In the genomic region with DNA sequence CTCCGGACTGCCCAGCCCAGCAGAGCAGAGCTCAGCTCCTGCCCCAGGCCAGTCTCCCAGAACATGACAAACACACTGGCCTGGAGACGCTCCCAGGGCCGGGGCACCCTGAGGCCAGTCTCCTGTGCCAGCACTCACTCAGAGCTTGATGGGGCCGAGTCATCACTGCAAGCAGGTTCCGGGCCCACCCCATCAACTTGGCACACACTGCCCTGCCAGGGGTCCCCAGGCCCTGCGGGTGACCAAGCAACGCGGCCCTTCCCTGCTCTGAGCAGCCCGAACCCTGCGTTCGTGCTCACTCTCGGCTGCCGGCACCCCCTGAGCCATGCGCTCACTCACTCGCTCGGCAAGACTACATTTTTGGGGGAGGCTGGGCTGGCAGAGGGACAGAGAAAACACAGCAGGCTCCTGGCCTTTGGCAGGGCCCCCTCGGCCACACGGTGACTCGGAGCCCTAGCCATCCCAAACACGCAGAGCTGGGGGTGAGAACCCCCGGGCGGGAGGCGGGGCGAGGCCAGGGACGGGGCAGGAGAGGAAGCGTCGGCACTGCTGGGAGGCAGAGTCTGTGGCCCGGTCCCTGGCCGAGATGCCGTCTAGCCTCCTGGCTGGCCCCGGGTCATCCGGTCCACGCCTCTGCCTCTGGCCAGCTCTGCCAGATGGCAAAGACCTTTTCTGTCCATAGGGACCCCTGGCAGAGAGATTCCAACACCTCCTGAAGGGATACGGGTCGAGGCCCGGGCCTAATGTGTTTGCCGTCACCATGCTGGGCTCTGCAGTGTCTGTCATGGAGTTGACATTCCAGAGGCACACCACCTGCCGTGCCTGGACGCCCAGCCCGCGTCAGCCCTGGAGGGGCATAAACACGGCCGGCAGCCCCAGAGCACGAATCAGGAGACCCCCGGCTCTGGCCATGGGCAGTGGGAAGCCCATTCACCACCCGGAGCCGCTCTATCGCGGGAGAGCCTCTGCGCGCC, we compare ENCODE assay signal across 12 cellular contexts.
DNase-seq lines count a peak whose midpoint lies in the region; ATAC-seq and TF ChIP-seq lines count a peak whose summit lies in the region.
"Had no signal": no experiment of that assay in that cellular context is flagged by ENCODE, and none has a peak within 500 bp of the region (broad histone marks: within the 10 kb centered on the region; RNA-seq: fewer than 3 reads in every experiment).

No MANE protein-coding gene starts in this region.

- no peak overlapping the region for H3K4me3 Mint-ChIP-seq in CD4-positive, alpha-beta T cell
- no peak overlapping the region for H3K4me3 Mint-ChIP-seq in stimulated activated memory B cell treated with anti-CD40 and anti-IgM and Interleukin-4, amounts not matched to agents 10 μg/mL and 1 μg/mL and 100 μg/mL, for 72 hours
- H3K4me3 Mint-ChIP-seq: IgD-negative memory B cell had no signal

- CTCF ChIA-PET in CD4-positive, alpha-beta T cell (lab: Charles Lee), result no interaction called here

- no peaks in the 10 kb centered on the region for H3K36me3 Mint-ChIP-seq in CD4-positive, alpha-beta T cell (ENCODE audit: low read depth)
- H3K36me3 Mint-ChIP-seq in stimulated activated memory B cell treated with anti-CD40 and anti-IgM and Interleukin-4, amounts not matched to agents 10 μg/mL and 1 μg/mL and 100 μg/mL, for 72 hours, result no peaks in the 10 kb centered on the region
- H3K36me3 Mint-ChIP-seq: IgD-negative memory B cell had no signal

- H3K9me3 ChIP-seq in adipocyte (ENCODE audit: control insufficient read depth, low read length), result no peaks in the 10 kb centered on the region
- no peaks in the 10 kb centered on the region for H3K9me3 ChIP-seq in heart right ventricle
- no peaks in the 10 kb centered on the region for H3K9me3 ChIP-seq in CD4-positive, alpha-beta T cell (ENCODE audit: control insufficient read depth, low read length)

- POLR2A ChIA-PET in CD4-positive, alpha-beta T cell (lab: Charles Lee), result no interaction called here

- no peaks in the 10 kb centered on the region for H3K9me3 Mint-ChIP-seq in CD4-positive, alpha-beta T cell
- H3K9me3 Mint-ChIP-seq in stimulated activated memory B cell treated with anti-CD40 and anti-IgM and Interleukin-4, amounts not matched to agents 10 μg/mL and 1 μg/mL and 100 μg/mL, for 72 hours, result no peaks in the 10 kb centered on the region
- H3K9me3 Mint-ChIP-seq: IgD-negative memory B cell had no signal

- intact Hi-C loops in heart right ventricle (cut with DNase I), result no loop called here
- intact Hi-C loops in CD4-positive, alpha-beta T cell (cut with DNase I, micrococcal nuclease), result no loop called here

- H3K4me3 ChIP-seq in adipocyte (ENCODE audit: low read length) (no peak overlapping the region), heart right ventricle (no peak overlapping the region)

- H3K27me3 ChIP-seq in adipocyte (replicated peaks; ENCODE audit: control insufficient read depth, insufficient read depth, low read length) (no peaks in the 10 kb centered on the region), heart right ventricle (peaks cover 0 to 6% (median 0%) of the 10 kb centered on the region in 7 donors)
- no peaks in the 10 kb centered on the region for H3K27me3 ChIP-seq in CD4-positive, alpha-beta T cell (ENCODE audit: control insufficient read depth, insufficient read depth, low read length)

- WGBS in heart right ventricle, 2 donors, result 68 to 71% methylated on average over 49 to 51 of the region's 51 CpGs

- H3K27ac Mint-ChIP-seq in CD4-positive, alpha-beta T cell, result no peak overlapping the region
- no peak overlapping the region for H3K27ac Mint-ChIP-seq in stimulated activated memory B cell treated with anti-CD40 and anti-IgM and Interleukin-4, amounts not matched to agents 10 μg/mL and 1 μg/mL and 100 μg/mL, for 72 hours
- H3K27ac Mint-ChIP-seq: IgD-negative memory B cell had no signal

- no peaks in the 10 kb centered on the region for H3K27me3 Mint-ChIP-seq in CD4-positive, alpha-beta T cell
- H3K27me3 Mint-ChIP-seq in stimulated activated memory B cell treated with anti-CD40 and anti-IgM and Interleukin-4, amounts not matched to agents 10 μg/mL and 1 μg/mL and 100 μg/mL, for 72 hours, result peaks cover 39% of the 10 kb centered on the region
- H3K27me3 Mint-ChIP-seq: IgD-negative memory B cell had no signal

- H3K4me1 Mint-ChIP-seq in CD4-positive, alpha-beta T cell (ENCODE audit: low read depth), result no peaks in the 10 kb centered on the region
- peaks cover 6% of the 10 kb centered on the region for H3K4me1 Mint-ChIP-seq in stimulated activated memory B cell treated with anti-CD40 and anti-IgM and Interleukin-4, amounts not matched to agents 10 μg/mL and 1 μg/mL and 100 μg/mL, for 72 hours
- H3K4me1 Mint-ChIP-seq: IgD-negative memory B cell had no signal

- DNase-seq in ELR (ENCODE audit: low read depth), result peak; percentile 92
- DNase-seq in adipocyte (ENCODE audit: low read depth), result peak; percentile 89
- DNase-seq in heart right ventricle, result no peak
- DNase-seq in renal cortical epithelial cell (ENCODE audit: low read depth), result peak; percentile 6
- no peak for DNase-seq in CD4-positive, alpha-beta T cell
- no peak for DNase-seq in NCI-H1092 treated with DMSO at 0.1 percent for 48 hours (lab: John Stamatoyannopoulos, UW)
- no peak for DNase-seq in effector CD8-positive, alpha-beta T cell (lab: John Stamatoyannopoulos, UW)
- DNase-seq: activated naive CD4-positive, alpha-beta T cell treated with Interleukin-2 at 50 U/mL for 16 hours; DND-41; T-helper 1 cell had no signal

- peak overlapping the region in 4 of 10 donors; percentile 39 to 56 (median 46) for H3K27ac ChIP-seq in heart right ventricle
- no peak overlapping the region for H3K27ac ChIP-seq in CD4-positive, alpha-beta T cell (ENCODE audit: low read depth, low read length)

- peak overlapping the region; percentile 66 for H3K9ac ChIP-seq in adipocyte (ENCODE audit: low read length)

- peak in 7 of 8 donors; percentile 32 to 58 (median 43) for ATAC-seq in heart right ventricle
- ATAC-seq in CD4-positive, alpha-beta T cell (ENCODE audit: poor library complexity), result no peak
- no peak for ATAC-seq in stimulated activated memory B cell treated with anti-CD40 and anti-IgM and Interleukin-4, amounts not matched to agents 10 μg/mL and 1 μg/mL and 100 μg/mL, for 72 hours

- H3K4me1 ChIP-seq in adipocyte (ENCODE audit: control insufficient read depth, insufficient read depth, low read length), result peaks cover 37% of the 10 kb centered on the region
- H3K4me1 ChIP-seq in heart right ventricle, result peaks cover 18 to 72% (median 42%) of the 10 kb centered on the region in 9 donors

- H3K36me3 ChIP-seq in adipocyte (ENCODE audit: control insufficient read depth, insufficient read depth, low read length, severe bottlenecking) (no peaks in the 10 kb centered on the region), heart right ventricle (no peaks in the 10 kb centered on the region)

- TF ChIP-seq CTCF in heart right ventricle (IDR thresholded peaks at IDR 0.05), result no peak
- no peak for TF ChIP-seq CTCF in CD4-positive, alpha-beta T cell (IDR thresholded peaks at IDR 0.05)

Comparison
In these comparisons a context has a peak if more than half of its experiments do, and no peak if none do; other contexts are left out.
1. DNase-seq: peak in ELR (single experiment), adipocyte (single experiment) and renal cortical epithelial cell (single experiment); none in heart right ventricle (0 of 2), CD4-positive, alpha-beta T cell (0 of 10), NCI-H1092 treated with DMSO at 0.1 percent for 48 hours (single experiment) and effector CD8-positive, alpha-beta T cell (single experiment).
2. ATAC-seq: peak in heart right ventricle (7 of 8); none in CD4-positive, alpha-beta T cell (single experiment) and stimulated activated memory B cell treated with anti-CD40 and anti-IgM and Interleukin-4, amounts not matched to agents 10 μg/mL and 1 μg/mL and 100 μg/mL, for 72 hours (single experiment).